ENCODE assay signal across 11 cellular contexts in the genomic region with DNA sequence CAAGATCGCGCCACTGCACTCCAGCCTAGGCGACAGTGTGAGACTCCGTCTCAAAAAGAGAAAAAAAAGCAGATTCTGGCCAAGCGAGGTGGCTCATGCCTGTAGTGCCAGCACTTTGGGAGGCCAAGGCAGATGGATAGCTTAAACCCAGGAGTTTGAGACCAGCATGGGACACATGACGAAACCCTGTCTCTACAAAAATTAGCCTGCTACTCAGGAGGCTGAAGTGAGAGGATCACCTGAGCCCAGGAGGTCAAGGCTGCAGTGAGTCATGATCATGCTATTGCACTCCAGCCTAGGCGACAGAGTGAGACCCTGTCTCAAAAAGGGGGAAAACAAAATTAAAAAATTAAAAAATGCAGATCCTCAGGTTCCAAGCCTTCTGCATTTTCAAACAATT.
"Had no signal": no experiment of that assay in that cellular context is flagged by ENCODE, and none has a peak within 500 bp of the region (broad histone marks: within the 10 kb centered on the region; RNA-seq: fewer than 3 reads in every experiment).

No MANE protein-coding gene starts in this region.

- DNase-seq: GM23248, GOT3, H7, H9, HCEC 1CT, HFFc6 had no signal

- H3K9ac ChIP-seq: GM23248 had no signal

- H3K27ac Mint-ChIP-seq: GM23338, H9, HFFc6 had no signal

- H3K9me3 Mint-ChIP-seq: GM23338, H9, HFFc6 had no signal

- H3K27ac ChIP-seq: GM23248 had no signal

- FAIRE-seq: H1, H54 had no signal

- H2AFZ ChIP-seq: GM23248, GM23338 had no signal

- H3K4me3 Mint-ChIP-seq: GM23338, H9, HFFc6 had no signal

- H3K4me3 ChIP-seq: GM23248, GM23338, HAP-1 had no signal

- H3K9me3 ChIP-seq: HAP-1 had no signal

- ATAC-seq: GM23338, HCT116 had no signal

- H3K4me2 ChIP-seq: GM23338 had no signal
